Comparison of ENCODE assay signal across 9 cellular contexts in genomic region chr3:177603137-177603603, GRCh38.
DNase-seq lines count a peak whose midpoint lies in the region; ATAC-seq and TF ChIP-seq lines count a peak whose summit lies in the region.
"Had no signal": no experiment of that assay in that cellular context is flagged by ENCODE, and none has a peak within 500 bp of the region (broad histone marks: within the 10 kb centered on the region; RNA-seq: fewer than 3 reads in every experiment).

No MANE protein-coding gene starts in this region.

- peak overlapping the region; percentile 99 for H3K27ac ChIP-seq in epithelial cell of prostate
- H3K27ac ChIP-seq in upper lobe of right lung = peak overlapping the region; percentile 15

- H3K27me3 ChIP-seq in upper lobe of right lung = no peaks in the 10 kb centered on the region

- DNase-seq in left cardiac atrium (no peak), cardiac septum (ENCODE audit: low spot score) (no peak), epithelial cell of prostate (ENCODE audit: low read depth, low spot score) (no peak), upper lobe of right lung (no peak), NCI-H526 treated with DMSO at 0.1 percent for 48 hours (lab: John Stamatoyannopoulos, UW) (no peak), inferior parietal cortex (ENCODE audit: extremely low spot score) (no peak)
- DNase-seq: SHP77 treated with DMSO at 0.1 percent for 48 hours had no signal

- H3K4me1 ChIP-seq in upper lobe of right lung = peaks cover 36% of the 10 kb centered on the region

- intact Hi-C loops in left cardiac atrium (cut with DNase I) = no loop called here
- intact Hi-C loops in cardiac septum (cut with DNase I) = no loop called here
- intact Hi-C loops in upper lobe of right lung (cut with DNase I) = no loop called here

- ATAC-seq in left cardiac atrium = peak; percentile 8 to 20
- ATAC-seq in HG03565 (IDR thresholded peaks at IDR 0.05; ENCODE audit: unreplicated experiment) = peak; percentile 71
- ATAC-seq in upper lobe of right lung = peak; percentile 71
- ATAC-seq in GM21825 (IDR thresholded peaks at IDR 0.05; ENCODE audit: unreplicated experiment) = no peak

- H3K36me3 ChIP-seq in upper lobe of right lung = no peaks in the 10 kb centered on the region

- no peaks in the 10 kb centered on the region for H3K9me3 ChIP-seq in upper lobe of right lung

- H3K4me3 ChIP-seq in upper lobe of right lung = no peak overlapping the region

- no peak for TF ChIP-seq CTCF in upper lobe of right lung (IDR thresholded peaks at IDR 0.05)
